32 cellular contexts compared by ENCODE assay signal in the genomic region with DNA sequence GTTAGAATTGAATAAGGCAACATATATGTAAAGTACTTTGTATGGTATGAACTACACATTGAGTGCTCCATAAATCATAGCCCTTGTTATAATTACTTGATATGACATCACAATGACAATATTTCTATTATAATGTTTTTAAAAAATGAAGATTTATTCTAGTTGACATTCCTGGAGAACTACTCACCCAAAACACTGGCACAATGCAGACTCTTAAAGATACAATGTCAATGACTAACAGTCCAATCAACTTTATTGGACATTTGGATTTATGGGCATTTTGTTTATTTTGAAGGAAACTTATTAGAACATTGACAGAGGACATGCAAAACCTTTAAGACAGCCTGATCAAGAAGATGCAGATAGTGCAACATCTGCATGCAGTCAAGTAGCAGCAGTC. TPM values are rescaled to one million over a fixed set of nuclear protein-coding genes. Genes with fewer than 3 reads are reported as not detected.
"Had no signal": no experiment of that assay in that cellular context is flagged by ENCODE, and none has a peak within 500 bp of the region (broad histone marks: within the 10 kb centered on the region; RNA-seq: fewer than 3 reads in every experiment).

No MANE protein-coding gene starts in this region.

- ATAC-seq: activated CD4-positive, CD25-positive, alpha-beta regulatory T cell treated with anti-CD3 and anti-CD28 coated beads, Interleukin-2, amount 50 U/mL, for 24 hours; activated CD8-positive, alpha-beta T cell treated with anti-CD3 and anti-CD28 coated beads for 36 hours; activated T-cell treated with anti-CD3 and anti-CD28 coated beads, Interleukin-2, amount 50 U/mL, for 4 hours; activated T-helper 17 cell treated with anti-CD3 and anti-CD28 coated beads, Interleukin-2, amount 50 U/mL, for 72 hours; body of pancreas; effector memory CD8-positive, alpha-beta T cell; heart left ventricle; T-helper 17 cell had no signal

- H3K9me3 Mint-ChIP-seq: activated B cell treated with CpG ODN at 0.5 μM for 24 hours; activated CD8-positive, alpha-beta T cell treated with anti-CD3 and anti-CD28 coated beads for 36 hours; activated T-cell treated with anti-CD3 and anti-CD28 coated beads, Interleukin-2, amount 50 U/mL, for 4 hours; activated T-helper 17 cell treated with anti-CD3 and anti-CD28 coated beads, Interleukin-2, amount 50 U/mL, for 72 hours; effector memory CD8-positive, alpha-beta T cell; T-helper 2 cell treated with Interferon-gamma antibody and Interleukin-4, amounts not matched to agents 5 μg/mL and 100 μg/mL, for 36 hours had no signal

- DNase-seq: activated B cell treated with CpG ODN at 0.5 μM for 24 hours; activated CD4-positive, alpha-beta T cell treated with anti-CD3 and anti-CD28 coated beads for 48 hours; activated CD4-positive, alpha-beta T cell treated with anti-CD3 and anti-CD28 coated beads, Interleukin-2, amount 50 U/mL, for 1 hour; activated CD4-positive, alpha-beta T cell treated with anti-CD3 and anti-CD28 coated beads, Interleukin-2, amount 50 U/mL, for 48 hours; activated CD8-positive, alpha-beta memory T cell treated with anti-CD3 and anti-CD28 coated beads for 24 hours; activated CD8-positive, alpha-beta T cell treated with anti-CD3 and anti-CD28 coated beads for 36 hours; activated effector memory CD4-positive, alpha-beta T cell treated with Interleukin-2 at 50 U/mL for 16 hours; activated gamma-delta T cell treated with Interleukin-2 at 50 U/mL for 16 hours; activated naive CD4-positive, alpha-beta T cell treated with anti-CD3 and anti-CD28 coated beads, Interleukin-2, amount 50 U/mL, for 16 hours; activated naive CD4-positive, alpha-beta T cell treated with Interleukin-2 at 50 U/mL for 16 hours; activated T-cell treated with anti-CD3 and anti-CD28 coated beads, Interleukin-2, amount 50 U/mL, for 4 hours; amniotic stem cell; anterior cingulate cortex; body of pancreas; cortex of kidney; dermis blood vessel endothelial cell; effector CD4-positive, alpha-beta T cell; effector memory CD8-positive, alpha-beta T cell; erythroblast; esophagus squamous epithelium; foreskin fibroblast; heart left ventricle; T-helper 1 cell; T-helper 17 cell; T1000; WERI-Rb-1 had no signal

- H3K27ac Mint-ChIP-seq: activated B cell treated with CpG ODN at 0.5 μM for 24 hours; activated CD8-positive, alpha-beta T cell treated with anti-CD3 and anti-CD28 coated beads for 36 hours; activated naive CD8-positive, alpha-beta T cell; activated T-helper 17 cell treated with anti-CD3 and anti-CD28 coated beads, Interleukin-2, amount 50 U/mL, for 72 hours; effector memory CD8-positive, alpha-beta T cell; T-helper 17 cell; T-helper 2 cell treated with Interferon-gamma antibody and Interleukin-4, amounts not matched to agents 5 μg/mL and 100 μg/mL, for 36 hours had no signal

- H3K4me1 ChIP-seq: body of pancreas, esophagus squamous epithelium, heart left ventricle had no signal

- H3K4me3 ChIP-seq: body of pancreas, esophagus squamous epithelium, heart left ventricle had no signal

- H3K27me3 ChIP-seq: body of pancreas, esophagus squamous epithelium had no signal

- H3K4me1 Mint-ChIP-seq: activated B cell treated with CpG ODN at 0.5 μM for 24 hours; activated T-helper 17 cell treated with anti-CD3 and anti-CD28 coated beads, Interleukin-2, amount 50 U/mL, for 72 hours; T-helper 17 cell had no signal

- H3K9me3 ChIP-seq: body of pancreas, esophagus squamous epithelium, heart left ventricle had no signal

- H3K27ac ChIP-seq: body of pancreas, esophagus squamous epithelium, heart left ventricle, WERI-Rb-1 had no signal

- H3K36me3 ChIP-seq: esophagus squamous epithelium, heart left ventricle, WERI-Rb-1 had no signal

- H3K4me3 Mint-ChIP-seq: activated B cell treated with CpG ODN at 0.5 μM for 24 hours; activated CD8-positive, alpha-beta T cell treated with anti-CD3 and anti-CD28 coated beads for 36 hours; activated naive CD8-positive, alpha-beta T cell; activated T-cell treated with anti-CD3 and anti-CD28 coated beads, Interleukin-2, amount 50 U/mL, for 4 hours; activated T-helper 17 cell treated with anti-CD3 and anti-CD28 coated beads, Interleukin-2, amount 50 U/mL, for 72 hours; effector memory CD8-positive, alpha-beta T cell; T-helper 17 cell; T-helper 2 cell treated with Interferon-gamma antibody and Interleukin-4, amounts not matched to agents 5 μg/mL and 100 μg/mL, for 36 hours had no signal

- H3K27me3 Mint-ChIP-seq: activated CD8-positive, alpha-beta T cell treated with anti-CD3 and anti-CD28 coated beads for 36 hours; activated naive CD8-positive, alpha-beta T cell; activated T-helper 17 cell treated with anti-CD3 and anti-CD28 coated beads, Interleukin-2, amount 50 U/mL, for 72 hours; T-helper 17 cell had no signal

- H3K36me3 Mint-ChIP-seq: activated naive CD8-positive, alpha-beta T cell had no signal

RNA-seq across cellular contexts. Expression of a gene that starts 55.3 kb away (rescaled TPM):
- total RNA-seq: activated B cell treated with CpG ODN at 0.5 μM for 24 hours, chondrocyte, T-helper 17 cell had no signal
- polyA plus RNA-seq: fibroblast of lung had no signal
